In genomic region chr22:28873183-28873964, GRCh38 we compare ENCODE assay signal across 21 cellular contexts. TPM values are rescaled to one million over a fixed set of nuclear protein-coding genes. Genes with fewer than 3 reads are reported as not detected.
DNase-seq lines count a peak whose midpoint lies in the region; ATAC-seq and TF ChIP-seq lines count a peak whose summit lies in the region.
"Had no signal": no experiment of that assay in that cellular context is flagged by ENCODE, and none has a peak within 500 bp of the region (broad histone marks: within the 10 kb centered on the region; RNA-seq: fewer than 3 reads in every experiment).

No MANE protein-coding gene starts in this region.

- H3K36me3 Mint-ChIP-seq in mesothelial cell of epicardium = no peaks in the 10 kb centered on the region
- H3K36me3 Mint-ChIP-seq: activated naive CD4-positive, alpha-beta T cell treated with anti-CD3 and anti-CD28 coated beads, Interleukin-2, amount 50 U/mL, for 24 hours; IgD-negative memory B cell had no signal

- DNase-seq in BE2C (peak; percentile 25), SW480 (ENCODE audit: low spot score) (peak; percentile 14), mesothelial cell of epicardium (ENCODE audit: low spot score in 2 of 2, unreplicated experiment in 2 of 2) (no peak), NCI-H774 (lab: John Stamatoyannopoulos, UW) (no peak), ecto neural progenitor cell (ENCODE audit: low spot score) (no peak)
- DNase-seq: activated CD4-positive, alpha-beta memory T cell treated with anti-CD3 and anti-CD28 coated beads, Interleukin-2, amount 10 ng/mL, durations not matched to agents 7 days and 5 days; activated T-cell treated with anti-CD3 and anti-CD28 coated beads, Interleukin-2, amount 50 U/mL, for 48 hours; cerebellar nuclear complex; effector CD4-positive, alpha-beta T cell; erythroblast; left colon; midbrain; NCI-H187 treated with DMSO at 0.1 percent for 48 hours; small intestine; stimulated activated CD4-positive, alpha-beta T cell treated with anti-CD3 and anti-CD28 coated beads, Interleukin-4, amount 100 ng/mL, for 24 hours had no signal

- no peaks in the 10 kb centered on the region for H3K27me3 ChIP-seq in BE2C
- H3K27me3 ChIP-seq: SJSA1 had no signal

- no peaks in the 10 kb centered on the region for H3K27me3 Mint-ChIP-seq in mesothelial cell of epicardium (ENCODE audit: low read depth)
- H3K27me3 Mint-ChIP-seq: activated CD4-positive, alpha-beta memory T cell treated with anti-CD3 and anti-CD28 coated beads, Interleukin-2, amount 10 ng/mL, durations not matched to agents 7 days and 5 days; activated naive CD4-positive, alpha-beta T cell treated with anti-CD3 and anti-CD28 coated beads, Interleukin-2, amount 50 U/mL, for 24 hours had no signal

- H3K9me3 ChIP-seq in BE2C (no peaks in the 10 kb centered on the region), HEK293 (ENCODE audit: control insufficient read depth, insufficient read depth, low read depth, low read length) (no peaks in the 10 kb centered on the region)
- H3K9me3 ChIP-seq: SJSA1 had no signal

- CTCF ChIA-PET in HEK293 (lab: Yijun Ruan, JAX) = interaction anchor here (1.7 to 3.6 kb wide), 2 partner anchors 18 to 167 kb away, joined by 7 to 19 read pairs; no protein-coding TSS in a partner anchor

- H3K27ac Mint-ChIP-seq in mesothelial cell of epicardium = peak overlapping the region; percentile 51
- H3K27ac Mint-ChIP-seq: activated CD4-positive, alpha-beta memory T cell treated with anti-CD3 and anti-CD28 coated beads, Interleukin-2, amount 10 ng/mL, durations not matched to agents 7 days and 5 days; activated naive CD4-positive, alpha-beta T cell treated with anti-CD3 and anti-CD28 coated beads, Interleukin-2, amount 50 U/mL, for 24 hours; IgD-negative memory B cell; T-helper 2 cell treated with Interferon-gamma antibody and Interleukin-4, amounts not matched to agents 5 μg/mL and 100 μg/mL, for 36 hours had no signal

- no peak for TF ChIP-seq CTCF in BE2C (IDR thresholded peaks at IDR 0.05; ENCODE audit: low read depth, low read length)
- TF ChIP-seq CTCF in HEK293 (tag by site-specific recombination; IDR thresholded peaks at IDR 0.05) = no peak
- no peak for TF ChIP-seq CTCF in mesothelial cell of epicardium (IDR thresholded peaks at IDR 0.05; ENCODE audit: unreplicated experiment)

- POLR2A ChIA-PET in HEK293 (lab: Yijun Ruan, JAX) = interaction anchor here (1.4 kb wide), 1 partner anchor 10 kb away, joined by 5 read pairs; the partner anchor contains the start of gene ZNRF3

- no peak for ATAC-seq in HG03442 (IDR thresholded peaks at IDR 0.05; ENCODE audit: unreplicated experiment)
- ATAC-seq: left colon had no signal

- H3K4me3 Mint-ChIP-seq in mesothelial cell of epicardium = no peak overlapping the region
- H3K4me3 Mint-ChIP-seq: activated CD4-positive, alpha-beta memory T cell treated with anti-CD3 and anti-CD28 coated beads, Interleukin-2, amount 10 ng/mL, durations not matched to agents 7 days and 5 days; activated naive CD4-positive, alpha-beta T cell treated with anti-CD3 and anti-CD28 coated beads, Interleukin-2, amount 50 U/mL, for 24 hours; IgD-negative memory B cell; T-helper 2 cell treated with Interferon-gamma antibody and Interleukin-4, amounts not matched to agents 5 μg/mL and 100 μg/mL, for 36 hours had no signal

- no peaks in the 10 kb centered on the region for H3K9me3 Mint-ChIP-seq in mesothelial cell of epicardium
- H3K9me3 Mint-ChIP-seq: activated CD4-positive, alpha-beta memory T cell treated with anti-CD3 and anti-CD28 coated beads, Interleukin-2, amount 10 ng/mL, durations not matched to agents 7 days and 5 days; activated naive CD4-positive, alpha-beta T cell treated with anti-CD3 and anti-CD28 coated beads, Interleukin-2, amount 50 U/mL, for 24 hours; IgD-negative memory B cell; T-helper 2 cell treated with Interferon-gamma antibody and Interleukin-4, amounts not matched to agents 5 μg/mL and 100 μg/mL, for 36 hours had no signal

- peaks cover 22% of the 10 kb centered on the region for H3K4me1 Mint-ChIP-seq in mesothelial cell of epicardium
- H3K4me1 Mint-ChIP-seq: IgD-negative memory B cell had no signal

- H3K36me3 ChIP-seq in BE2C (no peaks in the 10 kb centered on the region), HEK293 (ENCODE audit: control insufficient read depth in 2 of 2, insufficient read depth in 1 of 2, low read length in 2 of 2) (no peaks in the 10 kb centered on the region)
- H3K36me3 ChIP-seq: SJSA1 had no signal

- H3K4me3 ChIP-seq in BE2C (ENCODE audit: low read depth, low read length) (no peak overlapping the region), HEK293 (ENCODE audit: low read depth, low read length) (no peak overlapping the region)
- H3K4me3 ChIP-seq: SJSA1 had no signal

- no peak overlapping the region for H3K27ac ChIP-seq in HEK293 (ENCODE audit: extremely low read depth, low read depth, low read length)
- H3K27ac ChIP-seq: SJSA1 had no signal

- no peaks in the 10 kb centered on the region; the same call in 1 of the 2 replicates for H3K4me1 ChIP-seq in BE2C
- H3K4me1 ChIP-seq in HEK293 (ENCODE audit: control insufficient read depth, insufficient read depth, low read length) = no peaks in the 10 kb centered on the region
- H3K4me1 ChIP-seq: SJSA1 had no signal

TF ChIP-seq in HEK293, 187 proteins besides CTCF, POLR2A, EP300 and RAD21:
- TF ChIP-seq SETDB1 (IDR thresholded peaks at IDR 0.05; ENCODE audit: insufficient read length, low read length) = peak; percentile 31
- TF ChIP-seq OSR2 (tag by site-specific recombination; IDR thresholded peaks at IDR 0.05) = no peak
TF ChIP-seq in HEK293: peak in this region for 1.

RNA-seq across cellular contexts. Expression of gene ZNRF3, which starts 10.0 kb away (rescaled TPM):
- polyA plus RNA-seq in BE2C (2012; ENCODE audit: insufficient read depth, insufficient read length, low read depth) = 5.3 TPM
- 35.9 to 37.3 TPM (median 36.4 TPM) in 3 replicates for total RNA-seq in mesothelial cell of epicardium

Comparison
In these comparisons a context has a peak if more than half of its experiments do, and no peak if none do; other contexts are left out.
1. DNase-seq: peak in BE2C (single experiment) and SW480 (single experiment); none in mesothelial cell of epicardium (0 of 2), NCI-H774 (single experiment) and ecto neural progenitor cell (single experiment).